Comparison of ENCODE assay signal across 8 cellular contexts in the genomic region with DNA sequence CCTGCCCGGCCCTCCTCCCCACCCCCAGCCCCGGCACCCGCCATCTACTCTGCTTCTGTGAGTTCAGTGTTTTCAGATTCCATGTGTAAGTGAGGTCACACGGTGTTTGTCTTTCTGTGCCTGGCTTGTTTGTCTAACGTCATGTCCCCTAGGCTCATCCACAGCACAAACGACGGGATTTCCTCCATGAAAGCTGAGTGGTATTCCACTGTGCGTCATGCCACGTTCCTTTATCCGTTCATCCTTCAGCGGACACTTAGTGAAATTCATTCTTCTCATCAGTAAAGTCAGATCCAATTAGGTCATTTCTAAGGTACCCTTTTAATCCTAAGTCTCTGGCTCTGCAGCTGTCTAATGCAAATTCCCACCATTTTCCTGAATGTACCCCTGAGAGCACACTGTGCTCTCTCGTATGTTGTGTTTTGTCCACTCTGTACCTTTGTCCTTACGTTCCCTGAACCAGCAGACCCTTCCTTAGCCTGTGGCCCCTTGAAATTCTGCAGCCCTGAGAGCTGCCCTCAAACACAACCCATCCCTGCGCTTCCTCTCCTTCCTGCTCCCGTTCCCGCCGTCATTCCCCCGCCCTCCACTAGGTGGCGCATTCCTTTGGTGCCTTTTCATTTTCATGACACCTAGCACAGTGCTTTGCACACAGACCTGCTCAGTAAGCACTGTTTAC. TPM values are rescaled to one million over a fixed set of nuclear protein-coding genes. Genes with fewer than 3 reads are reported as not detected.
DNase-seq lines count a peak whose midpoint lies in the region; ATAC-seq and TF ChIP-seq lines count a peak whose summit lies in the region.

No MANE protein-coding gene starts in this region.

- CTCF ChIA-PET in A673 (lab: Charles Lee) = interaction anchor here (0.9 to 1.5 kb wide), 2 partner anchors 8 to 38 kb away, joined by 3 read pairs; no protein-coding TSS in a partner anchor

- H3K27ac ChIP-seq in A673 (ENCODE audit: low read depth, low read length, poor library complexity, severe bottlenecking) = no peak overlapping the region

- H3K4me1 ChIP-seq in A673 (ENCODE audit: insufficient read depth, low read length, poor library complexity, severe bottlenecking) = no peaks in the 10 kb centered on the region

- no peaks in the 10 kb centered on the region for H3K9me3 Mint-ChIP-seq in brain

- H3K36me3 ChIP-seq in A673 (ENCODE audit: insufficient read depth, low read length, poor library complexity, severe bottlenecking) = peaks cover 42% of the 10 kb centered on the region
- peaks cover 37% of the 10 kb centered on the region for H3K36me3 ChIP-seq in MG63

- no peak for ATAC-seq in HG03442 (IDR thresholded peaks at IDR 0.05; ENCODE audit: unreplicated experiment)

- peaks cover 33% of the 10 kb centered on the region for H3K4me1 Mint-ChIP-seq in brain

- DNase-seq in A673 (ENCODE audit: low spot score) (peak; percentile 72), GM13977 (ENCODE audit: low spot score) (peak; percentile 68), MG63 (peak; percentile 35), UCSD-AML1 (lab: John Stamatoyannopoulos, UW; ENCODE audit: unreplicated experiment) (peak; percentile 61), islet precursor cell (peak; percentile 85)
- DNase-seq in stimulated activated CD4-positive, alpha-beta T cell treated with anti-CD3 and anti-CD28 coated beads, Interleukin-4, amount 100 ng/mL, for 24 hours = peak; percentile 81

- H3K4me3 Mint-ChIP-seq in brain = no peak overlapping the region

- no TSS peak for BruUV-seq in A673 (replicated peaks; lab: Mats Ljungman, UMichigan)

- no peaks in the 10 kb centered on the region for H3K27me3 Mint-ChIP-seq in brain

- no peaks in the 10 kb centered on the region for H3K27me3 ChIP-seq in A673 (replicated peaks; ENCODE audit: insufficient read depth, low read depth, low read length, poor library complexity)
- no peaks in the 10 kb centered on the region for H3K27me3 ChIP-seq in MG63

- no peaks in the 10 kb centered on the region for H3K9me3 ChIP-seq in A673 (ENCODE audit: low read depth, low read length, poor library complexity, severe bottlenecking)
- no peaks in the 10 kb centered on the region for H3K9me3 ChIP-seq in MG63

- TF ChIP-seq CTCF in A673 (conservative IDR thresholded peaks at IDR 0.05; ENCODE audit: low read depth, low read length) (peak; percentile 100), GM13977 (IDR thresholded peaks at IDR 0.05; ENCODE audit: extremely low read depth, insufficient read depth, missing control alignments) (peak; percentile 92), brain (conservative IDR thresholded peaks at IDR 0.05) (peak; percentile 77 to 90)

- peaks cover 60% of the 10 kb centered on the region for H3K36me3 Mint-ChIP-seq in brain

- POLR2A ChIA-PET in A673 (lab: Charles Lee; ENCODE audit: low non-redundant PET) = no interaction called here

- intact Hi-C loops in A673 (cut with micrococcal nuclease; ENCODE audit: unreplicated experiment) = loop anchor here (5.0 kb wide), 1 partner anchor 229 kb away; no protein-coding TSS in a partner anchor

- H3K4me3 ChIP-seq in A673 (ENCODE audit: low read depth, low read length, poor library complexity, severe bottlenecking) (no peak overlapping the region), MG63 (no peak overlapping the region)

- in situ Hi-C loops in GM13977 (cut with MboI; ENCODE audit: low pct_unique_long_range_greater_than_20kb, low sequenced_read_pairs, unreplicated experiment) = no loop called here

- H3K27ac Mint-ChIP-seq in brain = peak overlapping the region in 3 of 5 experiments; percentile 15 to 59 (median 33)

RNA-seq across cellular contexts. Expression of a gene that starts 44.1 kb away (rescaled TPM):
- 91.1 and 94.4 TPM in 2 replicates for total RNA-seq in A673 (2021)
- total RNA-seq in MG63 (2014; rRNA removed; shearing (Covaris generic); ENCODE audit: low replicate concordance) = 27.6 and 29.3 TPM in 2 replicates
- polyA plus RNA-seq in brain (ENCODE audit: insufficient read depth, low read depth, low replicate concordance) = 79.4 TPM

RNA-seq across cellular contexts. Expression of a gene that starts 46.0 kb away (rescaled TPM):
- total RNA-seq in A673 (2021) = 37.0 and 41.7 TPM in 2 replicates
- 47.9 and 78.7 TPM in 2 replicates for total RNA-seq in MG63 (2014; rRNA removed; shearing (Covaris generic); ENCODE audit: low replicate concordance)
- polyA plus RNA-seq in brain (ENCODE audit: insufficient read depth, low read depth, low replicate concordance) = 47.6 TPM

Comparison
In these comparisons a context has a peak if more than half of its experiments do, and no peak if none do; other contexts are left out.
1. DNase-seq: peak in every context shown above with its lines; median percentile 85 in islet precursor cell; 81 in stimulated activated CD4-positive, alpha-beta T cell treated with anti-CD3 and anti-CD28 coated beads, Interleukin-4, amount 100 ng/mL, for 24 hours; 72 in A673; 68 in GM13977; 61 in UCSD-AML1; 35 in MG63.